ENCODE assay signal across 9 cellular contexts in the genomic region with DNA sequence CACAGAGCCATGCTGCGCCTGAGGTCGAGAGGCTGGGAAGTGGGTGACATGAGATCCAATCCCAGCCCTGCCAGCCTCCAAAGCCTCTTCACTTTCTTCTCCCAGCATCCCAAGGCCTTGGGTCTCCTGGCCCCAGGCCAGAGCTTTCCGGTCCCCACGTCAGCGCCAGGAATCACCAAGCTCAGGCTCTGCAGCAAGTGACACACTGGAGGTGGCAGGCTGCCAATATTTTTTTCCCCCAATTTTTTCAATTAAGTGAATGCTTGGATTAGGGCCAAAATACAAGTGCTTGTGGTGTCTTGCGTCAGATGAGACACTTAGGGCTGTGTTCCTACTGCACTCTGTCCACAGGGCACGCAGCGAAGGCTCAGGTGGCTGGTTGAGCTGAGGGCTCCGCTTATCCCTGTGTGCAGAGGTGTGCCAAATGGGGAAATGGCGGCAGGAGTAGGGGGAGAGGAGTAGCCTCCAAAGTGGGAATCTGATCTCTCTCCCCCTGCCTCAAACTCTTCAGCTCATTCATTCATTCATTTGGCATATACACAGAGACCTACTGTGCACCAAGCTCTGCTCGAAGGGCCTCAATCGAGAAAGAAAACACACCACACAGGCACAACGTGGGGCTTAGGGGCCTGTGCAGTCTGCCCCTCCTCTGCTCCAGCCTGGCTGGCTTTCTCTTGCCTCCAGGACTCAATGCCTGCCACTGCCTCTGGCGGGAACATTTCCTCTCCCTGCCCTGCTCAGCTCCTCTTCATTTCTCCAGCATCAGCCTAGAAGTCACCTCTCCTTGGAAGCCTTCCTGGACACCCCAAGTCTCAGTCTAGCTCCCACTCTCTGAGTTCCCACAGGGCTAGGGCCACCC. TPM values are rescaled to one million over a fixed set of nuclear protein-coding genes. Genes with fewer than 3 reads are reported as not detected.
DNase-seq lines count a peak whose midpoint lies in the region; ATAC-seq lines count a peak whose summit lies in the region.
"Had no signal": no experiment of that assay in that cellular context is flagged by ENCODE, and none has a peak within 500 bp of the region (broad histone marks: within the 10 kb centered on the region; RNA-seq: fewer than 3 reads in every experiment).

No MANE protein-coding gene starts in this region.

- no peaks in the 10 kb centered on the region for H3K36me3 Mint-ChIP-seq in activated T-cell treated with anti-CD3 and anti-CD28 coated beads, Interleukin-2, amount 50 U/mL, for 4 hours (ENCODE audit: insufficient read depth)
- H3K36me3 Mint-ChIP-seq in effector memory CD8-positive, alpha-beta T cell (ENCODE audit: insufficient read depth): peaks cover 3% of the 10 kb centered on the region

- H3K4me3 Mint-ChIP-seq in activated T-cell treated with anti-CD3 and anti-CD28 coated beads, Interleukin-2, amount 50 U/mL, for 4 hours: no peak overlapping the region
- no peak overlapping the region for H3K4me3 Mint-ChIP-seq in stimulated activated naive CD8-positive, alpha-beta T cell treated with anti-CD3 and anti-CD28 coated beads, Interleukin-15, amount 100 ng/mL, for 72 hours
- H3K4me3 Mint-ChIP-seq in effector memory CD8-positive, alpha-beta T cell: no peak overlapping the region

- H3K27me3 Mint-ChIP-seq in activated T-cell treated with anti-CD3 and anti-CD28 coated beads, Interleukin-2, amount 50 U/mL, for 4 hours (ENCODE audit: low read depth): peaks cover 1% of the 10 kb centered on the region
- H3K27me3 Mint-ChIP-seq in stimulated activated naive CD8-positive, alpha-beta T cell treated with anti-CD3 and anti-CD28 coated beads, Interleukin-15, amount 100 ng/mL, for 72 hours: no peaks in the 10 kb centered on the region
- peaks cover 6 to 24% of the 10 kb centered on the region in 2 donors for H3K27me3 Mint-ChIP-seq in effector memory CD8-positive, alpha-beta T cell

- H3K9me3 Mint-ChIP-seq in activated T-cell treated with anti-CD3 and anti-CD28 coated beads, Interleukin-2, amount 50 U/mL, for 4 hours: no peaks in the 10 kb centered on the region
- no peaks in the 10 kb centered on the region for H3K9me3 Mint-ChIP-seq in stimulated activated naive CD8-positive, alpha-beta T cell treated with anti-CD3 and anti-CD28 coated beads, Interleukin-15, amount 100 ng/mL, for 72 hours
- H3K9me3 Mint-ChIP-seq in effector memory CD8-positive, alpha-beta T cell: no peaks in the 10 kb centered on the region

- H3K27ac ChIP-seq in cingulate gyrus (ENCODE audit: low read depth, low read length): peak overlapping the region; percentile 83
- H3K27ac ChIP-seq: VCaP had no signal

- H3K27ac Mint-ChIP-seq in stimulated activated naive CD8-positive, alpha-beta T cell treated with anti-CD3 and anti-CD28 coated beads, Interleukin-15, amount 100 ng/mL, for 72 hours: no peak overlapping the region
- H3K27ac Mint-ChIP-seq in effector memory CD8-positive, alpha-beta T cell: no peak overlapping the region

- DNase-seq in CD1c-positive myeloid dendritic cell (ENCODE audit: extremely low spot score): peak; percentile 25
- peak; percentile 96 for DNase-seq in NCI-H2196 (lab: John Stamatoyannopoulos, UW; ENCODE audit: unreplicated experiment)
- DNase-seq in mesenteric fat pad (ENCODE audit: low spot score): peak; percentile 94
- no peak for DNase-seq in NOMO-1 treated with dmso at 0.1 percent for 144 hours (lab: John Stamatoyannopoulos, UW; ENCODE audit: unreplicated experiment)
- no peak for DNase-seq in activated T-cell treated with anti-CD3 and anti-CD28 coated beads, Interleukin-2, amount 50 U/mL, for 4 hours
- DNase-seq in stimulated activated naive CD8-positive, alpha-beta T cell treated with anti-CD3 and anti-CD28 coated beads, Interleukin-15, amount 100 ng/mL, for 72 hours: no peak
- DNase-seq in effector memory CD8-positive, alpha-beta T cell: no peak

- no peaks in the 10 kb centered on the region for H3K4me1 Mint-ChIP-seq in activated T-cell treated with anti-CD3 and anti-CD28 coated beads, Interleukin-2, amount 50 U/mL, for 4 hours (ENCODE audit: low read depth)
- no peaks in the 10 kb centered on the region for H3K4me1 Mint-ChIP-seq in stimulated activated naive CD8-positive, alpha-beta T cell treated with anti-CD3 and anti-CD28 coated beads, Interleukin-15, amount 100 ng/mL, for 72 hours
- no peaks in the 10 kb centered on the region for H3K4me1 Mint-ChIP-seq in effector memory CD8-positive, alpha-beta T cell (ENCODE audit: low read depth in 2 of 2)

- ATAC-seq in activated T-cell treated with anti-CD3 and anti-CD28 coated beads, Interleukin-2, amount 50 U/mL, for 4 hours: no peak
- ATAC-seq in stimulated activated naive CD8-positive, alpha-beta T cell treated with anti-CD3 and anti-CD28 coated beads, Interleukin-15, amount 100 ng/mL, for 72 hours: no peak
- ATAC-seq in effector memory CD8-positive, alpha-beta T cell (replicated peaks): no peak

RNA-seq across cellular contexts. Expression of gene SH3PXD2B, which starts 16.7 kb away (rescaled TPM):
- 56.6 TPM for total RNA-seq in mesenteric fat pad
- under 1 TPM; 0.21 to 0.96 (median 0.92) TPM for total RNA-seq in activated T-cell treated with anti-CD3 and anti-CD28 coated beads, Interleukin-2, amount 50 U/mL, for 4 hours

Comparison
In these comparisons a context has a peak if more than half of its experiments do, and no peak if none do; other contexts are left out.
1. DNase-seq: peak in CD1c-positive myeloid dendritic cell (single experiment), NCI-H2196 (single experiment) and mesenteric fat pad (single experiment); none in NOMO-1 treated with dmso at 0.1 percent for 144 hours (single experiment), activated T-cell treated with anti-CD3 and anti-CD28 coated beads, Interleukin-2, amount 50 U/mL, for 4 hours (single experiment), stimulated activated naive CD8-positive, alpha-beta T cell treated with anti-CD3 and anti-CD28 coated beads, Interleukin-15, amount 100 ng/mL, for 72 hours (0 of 2) and effector memory CD8-positive, alpha-beta T cell (0 of 3).
2. RNA of gene SH3PXD2B, which starts 16.7 kb away (total RNA-seq): 56.6 TPM in mesenteric fat pad (single experiment); 0.21 to 0.96 TPM in activated T-cell treated with anti-CD3 and anti-CD28 coated beads, Interleukin-2, amount 50 U/mL, for 4 hours; every median in the first group is over 10 times any median in the second.